Comparison of ENCODE assay signal across 29 cellular contexts in genomic region chr1:5969168-5969567, GRCh38.
"Had no signal": no experiment of that assay in that cellular context is flagged by ENCODE, and none has a peak within 500 bp of the region (broad histone marks: within the 10 kb centered on the region; RNA-seq: fewer than 3 reads in every experiment).

No MANE protein-coding gene starts in this region.

- ATAC-seq: activated CD4-positive, alpha-beta T cell treated with anti-CD3 and anti-CD28 coated beads for 36 hours; activated CD8-positive, alpha-beta T cell treated with anti-CD3 and anti-CD28 coated beads, Interleukin-2, amount 10 ng/mL, durations not matched to agents 7 days and 5 days; left lobe of liver; lower lobe of right lung; stimulated activated memory B cell treated with anti-CD40 and anti-IgM and Interleukin-4, amounts not matched to agents 10 μg/mL and 1 μg/mL and 100 μg/mL, for 72 hours; stimulated activated naive CD8-positive, alpha-beta T cell treated with anti-CD3 and anti-CD28 coated beads, Interleukin-15, amount 100 ng/mL, for 72 hours had no signal

- DNase-seq: activated CD4-positive, alpha-beta T cell treated with anti-CD3 and anti-CD28 coated beads for 36 hours; activated CD4-positive, CD25-positive, alpha-beta regulatory T cell; activated CD8-positive, alpha-beta T cell treated with anti-CD3 and anti-CD28 coated beads, Interleukin-2, amount 10 ng/mL, durations not matched to agents 7 days and 5 days; activated effector memory CD4-positive, alpha-beta T cell treated with Interleukin-2 at 50 U/mL for 16 hours; activated naive CD4-positive, alpha-beta T cell treated with Interleukin-2 at 50 U/mL for 16 hours; anterior cingulate cortex; cerebellar nuclear complex; colonic mucosa; effector CD8-positive, alpha-beta T cell; kidney glomerular epithelial cell; lower lobe of right lung; mesenchymal stem cell; nephron progenitor cell; retina; stimulated activated CD4-positive, alpha-beta T cell treated with anti-CD3 and anti-CD28 coated beads, Interleukin-1b, Interleukin-23, amount 100 ng/mL, for 48 hours; stimulated activated CD4-positive, alpha-beta T cell treated with anti-CD3 and anti-CD28 coated beads, Interleukin-4, amount 100 ng/mL, for 4 hours; stimulated activated CD8-positive, alpha-beta memory T cell treated with anti-CD3 and anti-CD28 coated beads, Interleukin-4, amount 100 ng/mL, for 48 hours; stimulated activated naive CD8-positive, alpha-beta T cell treated with anti-CD3 and anti-CD28 coated beads, Interleukin-15, amount 100 ng/mL, for 72 hours; thyroid gland had no signal

- H3K9me3 ChIP-seq: colonic mucosa, lower lobe of right lung, ovary, prostate gland, thyroid gland had no signal

- H3K27me3 ChIP-seq: colonic mucosa, ovary, thyroid gland had no signal

- H3K4me2 ChIP-seq: smooth muscle cell had no signal

- H3K4me1 Mint-ChIP-seq: activated CD4-positive, alpha-beta T cell treated with anti-CD3 and anti-CD28 coated beads for 36 hours; stimulated activated memory B cell treated with anti-CD40 and anti-IgM and Interleukin-4, amounts not matched to agents 10 μg/mL and 1 μg/mL and 100 μg/mL, for 72 hours; stimulated activated naive CD8-positive, alpha-beta T cell treated with anti-CD3 and anti-CD28 coated beads, Interleukin-15, amount 100 ng/mL, for 72 hours had no signal

- H3K4me1 ChIP-seq: colonic mucosa, lower lobe of right lung, prostate gland, thyroid gland had no signal

- H3K27me3 Mint-ChIP-seq: activated CD4-positive, alpha-beta T cell treated with anti-CD3 and anti-CD28 coated beads for 36 hours; activated naive CD8-positive, alpha-beta T cell; stimulated activated memory B cell treated with anti-CD40 and anti-IgM and Interleukin-4, amounts not matched to agents 10 μg/mL and 1 μg/mL and 100 μg/mL, for 72 hours; stimulated activated naive CD8-positive, alpha-beta T cell treated with anti-CD3 and anti-CD28 coated beads, Interleukin-15, amount 100 ng/mL, for 72 hours had no signal

- H3K4me3 Mint-ChIP-seq: activated CD4-positive, alpha-beta T cell treated with anti-CD3 and anti-CD28 coated beads for 36 hours; activated CD8-positive, alpha-beta T cell treated with anti-CD3 and anti-CD28 coated beads, Interleukin-2, amount 10 ng/mL, durations not matched to agents 7 days and 5 days; activated naive CD8-positive, alpha-beta T cell; nephron progenitor cell; stimulated activated memory B cell treated with anti-CD40 and anti-IgM and Interleukin-4, amounts not matched to agents 10 μg/mL and 1 μg/mL and 100 μg/mL, for 72 hours; stimulated activated naive CD8-positive, alpha-beta T cell treated with anti-CD3 and anti-CD28 coated beads, Interleukin-15, amount 100 ng/mL, for 72 hours; T-helper 2 cell treated with Interferon-gamma antibody and Interleukin-4, amounts not matched to agents 5 μg/mL and 100 μg/mL, for 36 hours had no signal

- H3K9me3 Mint-ChIP-seq: nephron progenitor cell; stimulated activated memory B cell treated with anti-CD40 and anti-IgM and Interleukin-4, amounts not matched to agents 10 μg/mL and 1 μg/mL and 100 μg/mL, for 72 hours; stimulated activated naive CD8-positive, alpha-beta T cell treated with anti-CD3 and anti-CD28 coated beads, Interleukin-15, amount 100 ng/mL, for 72 hours; T-helper 2 cell treated with Interferon-gamma antibody and Interleukin-4, amounts not matched to agents 5 μg/mL and 100 μg/mL, for 36 hours had no signal

- H3K36me3 ChIP-seq: colonic mucosa, ovary had no signal

- H3K4me3 ChIP-seq: colonic mucosa, lower lobe of right lung, ovary, prostate gland, smooth muscle cell, thyroid gland had no signal

- H3K27ac ChIP-seq: colonic mucosa, epithelial cell of prostate, lower lobe of right lung, prostate gland, thyroid gland had no signal

- FAIRE-seq: endometrium, frontal cortex had no signal

- H3K27ac Mint-ChIP-seq: activated CD4-positive, alpha-beta T cell treated with anti-CD3 and anti-CD28 coated beads for 36 hours; activated CD8-positive, alpha-beta T cell treated with anti-CD3 and anti-CD28 coated beads, Interleukin-2, amount 10 ng/mL, durations not matched to agents 7 days and 5 days; activated naive CD8-positive, alpha-beta T cell; nephron progenitor cell; stimulated activated memory B cell treated with anti-CD40 and anti-IgM and Interleukin-4, amounts not matched to agents 10 μg/mL and 1 μg/mL and 100 μg/mL, for 72 hours; stimulated activated naive CD8-positive, alpha-beta T cell treated with anti-CD3 and anti-CD28 coated beads, Interleukin-15, amount 100 ng/mL, for 72 hours; T-helper 2 cell treated with Interferon-gamma antibody and Interleukin-4, amounts not matched to agents 5 μg/mL and 100 μg/mL, for 36 hours had no signal
